In the genomic region with DNA sequence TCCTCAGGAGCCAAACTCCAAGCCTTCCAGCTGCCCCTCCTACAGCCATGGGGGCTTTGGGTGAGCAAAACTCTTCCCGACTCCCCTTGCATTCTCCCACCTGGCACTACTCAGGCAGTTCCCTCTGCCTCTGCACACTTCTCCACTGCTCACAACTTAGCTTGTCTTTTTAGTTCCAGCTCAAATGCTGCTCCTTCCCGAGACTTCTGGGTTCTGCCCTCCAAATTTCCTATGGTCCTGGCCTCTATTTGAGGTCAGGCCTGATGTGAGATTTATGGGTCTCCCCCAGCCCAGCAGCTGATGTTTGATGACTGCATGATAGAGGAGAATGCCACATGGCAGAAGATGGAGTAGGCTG, we compare ENCODE assay signal across 18 cellular contexts. TPM values are rescaled to one million over a fixed set of nuclear protein-coding genes. Genes with fewer than 3 reads are reported as not detected.
"Had no signal": no experiment of that assay in that cellular context is flagged by ENCODE, and none has a peak within 500 bp of the region (broad histone marks: within the 10 kb centered on the region; RNA-seq: fewer than 3 reads in every experiment).

No MANE protein-coding gene starts in this region.

- H3K36me3 ChIP-seq: MG63, SJSA1 had no signal

- H3K4me1 ChIP-seq: SJSA1 had no signal

- H3K9me3 ChIP-seq: MG63, SJSA1 had no signal

- DNase-seq: KBM-7, MG63, NCI-H1092 treated with DMSO at 0.1 percent for 48 hours, NCI-H1436, NCI-H2029, NCI-H2081 treated with DMSO at 0.1 percent for 48 hours, NCI-H2171, NCI-H226, NCI-H446, NCI-H510A, NCI-H524 treated with DMSO at 0.1 percent for 48 hours, NCI-H774, RPMI8226, SIG-M5 had no signal

- H3K4me3 ChIP-seq: MG63, SJSA1, SK-N-MC had no signal

- H3K27ac ChIP-seq: SJSA1, SK-N-MC had no signal

RNA-seq across cellular contexts. Expression of a gene that starts 5.7 kb away (rescaled TPM):
- total RNA-seq: HT-29, Right ventricle myocardium superior, SJSA1 had no signal
